2 cellular contexts compared by ENCODE assay signal in the genomic region with DNA sequence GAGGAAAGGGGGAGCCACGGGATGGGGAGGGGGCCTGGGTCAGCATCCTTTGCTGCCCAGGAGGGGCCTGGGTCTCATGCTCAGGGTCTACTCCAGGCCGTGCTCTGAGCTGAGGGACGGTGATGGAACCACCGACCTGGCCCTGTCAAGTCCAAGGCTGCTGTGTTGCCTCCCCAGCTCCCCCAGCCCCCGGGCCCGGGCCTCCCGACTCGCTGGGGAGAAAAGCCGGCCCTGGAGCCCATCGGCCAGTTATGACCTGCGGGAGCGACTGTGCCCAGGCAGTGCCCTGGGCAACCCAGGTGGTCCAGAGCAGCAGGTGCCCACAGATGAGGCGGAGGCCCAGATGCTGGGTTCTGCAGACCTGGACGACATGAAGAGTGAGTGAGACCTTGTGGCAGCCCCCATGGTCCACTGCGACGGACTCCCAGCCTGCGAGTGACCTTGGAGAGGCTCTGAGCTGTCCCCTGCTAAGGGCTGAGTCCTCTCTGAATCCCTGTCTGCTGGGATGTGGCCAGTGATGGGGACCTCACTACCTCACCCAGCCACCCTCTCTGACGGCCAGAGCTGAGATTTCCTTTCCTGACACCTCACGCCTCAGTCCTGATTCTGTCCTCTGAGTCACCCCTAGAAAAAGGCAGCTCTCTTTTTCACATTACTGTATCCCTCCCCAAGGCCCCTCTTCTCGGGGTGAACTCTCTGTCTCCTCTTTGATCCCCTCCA.
A peak's percentile ranks its signal among the peaks of the same experiment; 100 is the strongest.
TF ChIP-seq lines count a peak whose summit lies in the region.

No MANE protein-coding gene starts in this region.

TF ChIP-seq in A549, 52 proteins besides CTCF, POLR2A, EP300 and RAD21:
- TF ChIP-seq SMC3 (IDR thresholded peaks at IDR 0.05) (no peak), ZFP36 (IDR thresholded peaks at IDR 0.05; ENCODE audit: borderline replicate concordance, partially characterized antibody) (peak; percentile 14)

TF ChIP-seq in SK-N-SH, 30 proteins besides CTCF, POLR2A, EP300 and RAD21:
- TF ChIP-seq FOSL2 (IDR thresholded peaks at IDR 0.05; ENCODE audit: borderline replicate concordance, low read depth) (no peak), RFX5 (IDR thresholded peaks at IDR 0.05; ENCODE audit: low read length) (no peak), SIN3A (IDR thresholded peaks at IDR 0.05; ENCODE audit: borderline replicate concordance, low read depth, low read length) (no peak), NFIC (IDR thresholded peaks at IDR 0.05; ENCODE audit: borderline replicate concordance) (no peak), MEF2A (IDR thresholded peaks at IDR 0.05; ENCODE audit: borderline replicate concordance, low read depth) (no peak), TAF1 (IDR thresholded peaks at IDR 0.05; ENCODE audit: borderline replicate concordance, low read depth, low read length) (no peak), NRF1 (IDR thresholded peaks at IDR 0.05; ENCODE audit: low read depth, low read length) (no peak), ELF1 (IDR thresholded peaks at IDR 0.05) (no peak), YY1 (IDR thresholded peaks at IDR 0.05; ENCODE audit: low read depth) (no peak), GATA2 (CRISPR knock-in tag; IDR thresholded peaks at IDR 0.05) (no peak), RXRA (IDR thresholded peaks at IDR 0.05; ENCODE audit: borderline replicate concordance, low read depth) (no peak), MXI1 (IDR thresholded peaks at IDR 0.05; ENCODE audit: low read depth, low read length) (no peak), TEAD4 (IDR thresholded peaks at IDR 0.05; ENCODE audit: borderline replicate concordance, insufficient read depth) (no peak), EZH2phosphoT487 (IDR thresholded peaks at IDR 0.05; ENCODE audit: borderline replicate concordance, low read depth) (no peak), POLR2AphosphoS5 (IDR thresholded peaks at IDR 0.05; ENCODE audit: low read depth, low read length) (no peak)
- TF ChIP-seq, protein P1, sequence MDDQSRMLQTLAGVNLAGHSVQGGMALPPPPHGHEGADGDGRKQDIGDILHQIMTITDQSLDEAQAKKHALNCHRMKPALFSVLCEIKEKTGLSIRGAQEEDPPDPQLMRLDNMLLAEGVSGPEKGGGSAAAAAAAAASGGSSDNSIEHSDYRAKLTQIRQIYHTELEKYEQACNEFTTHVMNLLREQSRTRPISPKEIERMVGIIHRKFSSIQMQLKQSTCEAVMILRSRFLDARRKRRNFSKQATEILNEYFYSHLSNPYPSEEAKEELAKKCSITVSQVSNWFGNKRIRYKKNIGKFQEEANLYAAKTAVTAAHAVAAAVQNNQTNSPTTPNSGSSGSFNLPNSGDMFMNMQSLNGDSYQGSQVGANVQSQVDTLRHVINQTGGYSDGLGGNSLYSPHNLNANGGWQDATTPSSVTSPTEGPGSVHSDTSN (IDR thresholded peaks at IDR 0.05): no peak
- TF ChIP-seq, protein P2, sequence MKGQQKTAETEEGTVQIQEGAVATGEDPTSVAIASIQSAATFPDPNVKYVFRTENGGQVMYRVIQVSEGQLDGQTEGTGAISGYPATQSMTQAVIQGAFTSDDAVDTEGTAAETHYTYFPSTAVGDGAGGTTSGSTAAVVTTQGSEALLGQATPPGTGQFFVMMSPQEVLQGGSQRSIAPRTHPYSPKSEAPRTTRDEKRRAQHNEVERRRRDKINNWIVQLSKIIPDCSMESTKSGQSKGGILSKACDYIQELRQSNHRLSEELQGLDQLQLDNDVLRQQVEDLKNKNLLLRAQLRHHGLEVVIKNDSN (IDR thresholded peaks at IDR 0.05; ENCODE audit: borderline replicate concordance, low read depth): no peak
- TF ChIP-seq, protein P3, sequence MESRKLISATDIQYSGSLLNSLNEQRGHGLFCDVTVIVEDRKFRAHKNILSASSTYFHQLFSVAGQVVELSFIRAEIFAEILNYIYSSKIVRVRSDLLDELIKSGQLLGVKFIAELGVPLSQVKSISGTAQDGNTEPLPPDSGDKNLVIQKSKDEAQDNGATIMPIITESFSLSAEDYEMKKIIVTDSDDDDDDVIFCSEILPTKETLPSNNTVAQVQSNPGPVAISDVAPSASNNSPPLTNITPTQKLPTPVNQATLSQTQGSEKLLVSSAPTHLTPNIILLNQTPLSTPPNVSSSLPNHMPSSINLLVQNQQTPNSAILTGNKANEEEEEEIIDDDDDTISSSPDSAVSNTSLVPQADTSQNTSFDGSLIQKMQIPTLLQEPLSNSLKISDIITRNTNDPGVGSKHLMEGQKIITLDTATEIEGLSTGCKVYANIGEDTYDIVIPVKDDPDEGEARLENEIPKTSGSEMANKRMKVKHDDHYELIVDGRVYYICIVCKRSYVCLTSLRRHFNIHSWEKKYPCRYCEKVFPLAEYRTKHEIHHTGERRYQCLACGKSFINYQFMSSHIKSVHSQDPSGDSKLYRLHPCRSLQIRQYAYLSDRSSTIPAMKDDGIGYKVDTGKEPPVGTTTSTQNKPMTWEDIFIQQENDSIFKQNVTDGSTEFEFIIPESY (IDR thresholded peaks at IDR 0.05; ENCODE audit: borderline replicate concordance, low read depth): no peak
- TF ChIP-seq, protein P4, sequence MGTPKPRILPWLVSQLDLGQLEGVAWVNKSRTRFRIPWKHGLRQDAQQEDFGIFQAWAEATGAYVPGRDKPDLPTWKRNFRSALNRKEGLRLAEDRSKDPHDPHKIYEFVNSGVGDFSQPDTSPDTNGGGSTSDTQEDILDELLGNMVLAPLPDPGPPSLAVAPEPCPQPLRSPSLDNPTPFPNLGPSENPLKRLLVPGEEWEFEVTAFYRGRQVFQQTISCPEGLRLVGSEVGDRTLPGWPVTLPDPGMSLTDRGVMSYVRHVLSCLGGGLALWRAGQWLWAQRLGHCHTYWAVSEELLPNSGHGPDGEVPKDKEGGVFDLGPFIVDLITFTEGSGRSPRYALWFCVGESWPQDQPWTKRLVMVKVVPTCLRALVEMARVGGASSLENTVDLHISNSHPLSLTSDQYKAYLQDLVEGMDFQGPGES (IDR thresholded peaks at IDR 0.05; ENCODE audit: low read depth, low read length): no peak
- TF ChIP-seq, protein P5, sequence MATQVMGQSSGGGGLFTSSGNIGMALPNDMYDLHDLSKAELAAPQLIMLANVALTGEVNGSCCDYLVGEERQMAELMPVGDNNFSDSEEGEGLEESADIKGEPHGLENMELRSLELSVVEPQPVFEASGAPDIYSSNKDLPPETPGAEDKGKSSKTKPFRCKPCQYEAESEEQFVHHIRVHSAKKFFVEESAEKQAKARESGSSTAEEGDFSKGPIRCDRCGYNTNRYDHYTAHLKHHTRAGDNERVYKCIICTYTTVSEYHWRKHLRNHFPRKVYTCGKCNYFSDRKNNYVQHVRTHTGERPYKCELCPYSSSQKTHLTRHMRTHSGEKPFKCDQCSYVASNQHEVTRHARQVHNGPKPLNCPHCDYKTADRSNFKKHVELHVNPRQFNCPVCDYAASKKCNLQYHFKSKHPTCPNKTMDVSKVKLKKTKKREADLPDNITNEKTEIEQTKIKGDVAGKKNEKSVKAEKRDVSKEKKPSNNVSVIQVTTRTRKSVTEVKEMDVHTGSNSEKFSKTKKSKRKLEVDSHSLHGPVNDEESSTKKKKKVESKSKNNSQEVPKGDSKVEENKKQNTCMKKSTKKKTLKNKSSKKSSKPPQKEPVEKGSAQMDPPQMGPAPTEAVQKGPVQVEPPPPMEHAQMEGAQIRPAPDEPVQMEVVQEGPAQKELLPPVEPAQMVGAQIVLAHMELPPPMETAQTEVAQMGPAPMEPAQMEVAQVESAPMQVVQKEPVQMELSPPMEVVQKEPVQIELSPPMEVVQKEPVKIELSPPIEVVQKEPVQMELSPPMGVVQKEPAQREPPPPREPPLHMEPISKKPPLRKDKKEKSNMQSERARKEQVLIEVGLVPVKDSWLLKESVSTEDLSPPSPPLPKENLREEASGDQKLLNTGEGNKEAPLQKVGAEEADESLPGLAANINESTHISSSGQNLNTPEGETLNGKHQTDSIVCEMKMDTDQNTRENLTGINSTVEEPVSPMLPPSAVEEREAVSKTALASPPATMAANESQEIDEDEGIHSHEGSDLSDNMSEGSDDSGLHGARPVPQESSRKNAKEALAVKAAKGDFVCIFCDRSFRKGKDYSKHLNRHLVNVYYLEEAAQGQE (IDR thresholded peaks at IDR 0.05; ENCODE audit: low read depth, low read length): no peak
